18 cellular contexts compared by ENCODE assay signal in genomic region chrX:96244955-96245354, GRCh38.
"Had no signal": no experiment of that assay in that cellular context is flagged by ENCODE, and none has a peak within 500 bp of the region (broad histone marks: within the 10 kb centered on the region; RNA-seq: fewer than 3 reads in every experiment).

No MANE protein-coding gene starts in this region.

- DNase-seq: activated CD4-positive, alpha-beta memory T cell treated with anti-CD3 and anti-CD28 coated beads, Interleukin-2, amount 10 ng/mL, durations not matched to agents 7 days and 5 days; activated CD4-positive, alpha-beta T cell treated with anti-CD3 and anti-CD28 coated beads for 48 hours; activated CD4-positive, CD25-positive, alpha-beta regulatory T cell; activated CD8-positive, alpha-beta memory T cell treated with anti-CD3 and anti-CD28 coated beads, Interleukin-2, amount 10 ng/mL, durations not matched to agents 7 days and 5 days; activated naive CD4-positive, alpha-beta T cell; activated naive CD8-positive, alpha-beta T cell treated with anti-CD3 and anti-CD28 coated beads for 36 hours; amniotic stem cell; effector CD8-positive, alpha-beta T cell; left ventricle myocardium superior; mesenchymal stem cell; naive thymus-derived CD4-positive, alpha-beta T cell; ovary; stimulated activated CD4-positive, alpha-beta T cell treated with anti-CD3 and anti-CD28 coated beads, Interleukin-2, amount 100 ng/mL, for 24 hours; stimulated activated naive CD4-positive, alpha-beta T cell treated with Interleukin-2 at 50 U/mL for 16 hours; T-helper 9 cell; tibial artery had no signal

- H3K27me3 ChIP-seq: cardiac muscle cell, esophagus muscularis mucosa, ovary, tibial artery had no signal

- H3K4me1 ChIP-seq: tibial artery had no signal

- ATAC-seq: activated CD8-positive, alpha-beta memory T cell treated with anti-CD3 and anti-CD28 coated beads, Interleukin-2, amount 10 ng/mL, durations not matched to agents 7 days and 5 days; left ventricle myocardium superior; naive thymus-derived CD4-positive, alpha-beta T cell had no signal

- H3K4me3 ChIP-seq: cardiac muscle cell, esophagus muscularis mucosa, ovary, tibial artery had no signal

- H3K27ac ChIP-seq: cardiac muscle cell, ovary, tibial artery had no signal

- H3K36me3 ChIP-seq: cardiac muscle cell, esophagus muscularis mucosa, ovary, tibial artery had no signal

- H3K9me3 ChIP-seq: esophagus muscularis mucosa, ovary, tibial artery had no signal
